Comparison of ENCODE assay signal across 1 cellular context in the genomic region with DNA sequence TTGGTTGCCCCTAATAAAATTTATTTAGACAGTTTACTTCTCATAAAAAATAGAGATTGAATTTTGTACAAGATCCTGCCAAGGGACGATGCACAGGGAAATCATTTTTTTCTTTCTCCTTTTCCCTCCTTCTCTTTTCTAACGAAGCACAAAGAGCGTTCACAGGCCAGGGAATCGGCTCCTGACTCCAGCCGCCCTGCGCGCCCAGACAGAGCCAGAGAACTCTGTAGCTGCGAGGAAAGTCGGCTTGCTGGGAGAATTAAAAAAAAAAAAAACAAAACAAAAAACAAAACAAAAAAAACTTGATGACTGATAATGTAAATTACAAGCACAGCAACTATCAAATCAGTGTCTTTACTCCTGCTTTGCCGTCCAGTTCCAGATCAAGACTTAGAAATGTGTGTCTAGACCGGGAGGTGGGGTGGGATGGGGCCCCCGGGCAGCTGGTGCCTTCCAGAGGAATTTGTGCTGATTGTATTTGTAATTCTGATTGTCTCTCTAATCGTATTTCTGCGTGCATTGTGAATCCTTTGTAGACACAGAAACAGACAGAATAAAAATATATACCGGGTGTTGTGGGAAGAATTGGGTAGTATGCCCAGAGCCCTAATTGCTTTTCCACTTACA.
TF ChIP-seq lines count a peak whose summit lies in the region.

No MANE protein-coding gene starts in this region.

TF ChIP-seq in H1, 55 proteins besides CTCF, POLR2A, EP300 and RAD21:
- peak; percentile 99 for TF ChIP-seq CBX8 (IDR thresholded peaks at IDR 0.05; ENCODE audit: borderline replicate concordance, low read depth, low read length)
- no peak for TF ChIP-seq BACH1 (IDR thresholded peaks at IDR 0.05; ENCODE audit: low read length)
- TF ChIP-seq RNF2 (IDR thresholded peaks at IDR 0.05; ENCODE audit: borderline replicate concordance, low read depth, low read length, missing control alignments, poor library complexity, severe bottlenecking), result peak; percentile 86
TF ChIP-seq in H1: peak in this region for 2.
